12 cellular contexts compared by ENCODE assay signal in the genomic region with DNA sequence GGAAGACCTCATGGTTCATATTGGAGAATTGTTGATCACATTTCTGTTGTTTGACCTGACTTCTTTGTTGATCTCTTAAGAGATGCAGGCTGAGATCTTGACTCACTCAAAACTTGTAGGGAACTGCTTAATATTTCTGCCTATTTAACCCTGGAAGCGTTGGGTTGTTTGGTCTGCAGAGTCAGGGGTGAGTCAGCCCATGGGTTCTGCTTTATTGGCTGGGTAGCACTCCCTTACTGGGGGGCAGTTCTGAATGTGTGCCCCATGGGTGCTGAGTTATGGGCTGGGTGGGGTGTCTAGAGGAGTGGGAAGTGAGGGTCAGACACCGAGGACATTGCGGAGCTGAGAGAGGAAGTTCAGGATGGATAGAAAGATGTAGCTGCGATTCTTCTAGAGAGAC.
DNase-seq lines count a peak whose midpoint lies in the region; ATAC-seq, FAIRE-seq and TF ChIP-seq lines count a peak whose summit lies in the region.
"Had no signal": no experiment of that assay in that cellular context is flagged by ENCODE, and none has a peak within 500 bp of the region (broad histone marks: within the 10 kb centered on the region; RNA-seq: fewer than 3 reads in every experiment).

No MANE protein-coding gene starts in this region.

- in situ Hi-C loops in astrocyte of the spinal cord (cut with HindIII; ENCODE audit: low sequenced_read_pairs), result no loop called here

- no peak for FAIRE-seq in H54 (lab: Jason Lieb, UNC)
- FAIRE-seq: G401.6 had no signal

- H3K27me3 Mint-ChIP-seq in immature natural killer cell (ENCODE audit: low read depth in 3 of 3), result peaks cover 0 to 2% (median 2%) of the 10 kb centered on the region in 3 donors
- no peaks in the 10 kb centered on the region for H3K27me3 Mint-ChIP-seq in stimulated activated naive CD8-positive, alpha-beta T cell treated with anti-CD3 and anti-CD28 coated beads, Interleukin-15, amount 100 ng/mL, for 72 hours

- TF ChIP-seq CTCF in astrocyte of the spinal cord (IDR thresholded peaks at IDR 0.05; ENCODE audit: low read depth, low read length), result no peak

- DNase-seq in H54 (ENCODE audit: insufficient read length, low spot score) (peak; percentile 19), astrocyte of the spinal cord (ENCODE audit: low read depth, low spot score) (peak; percentile 35), immature natural killer cell (no peak), T1000 (lab: John Stamatoyannopoulos, UW) (no peak), islet precursor cell (no peak), GM19238 (ENCODE audit: insufficient read length, low spot score) (no peak), COLO829 (ENCODE audit: low spot score) (no peak)
- DNase-seq in stimulated activated naive CD8-positive, alpha-beta T cell treated with anti-CD3 and anti-CD28 coated beads, Interleukin-15, amount 100 ng/mL, for 72 hours, result no peak
- DNase-seq: activated naive CD4-positive, alpha-beta T cell treated with anti-CD3 and anti-CD28 coated beads, Interleukin-2, amount 50 U/mL, for 16 hours; erythroblast; NK-92 treated with Interleukin-12 subunit alpha and Interleukin-12 subunit beta, amount 100 ng/mL, for 24 hours had no signal

- TF ChIP-seq POLR2A in H54 (IDR thresholded peaks at IDR 0.05; ENCODE audit: low read depth, low read length), result no peak

- peaks cover 0 to 1% (median 0%) of the 10 kb centered on the region in 6 donors for H3K9me3 Mint-ChIP-seq in immature natural killer cell
- H3K9me3 Mint-ChIP-seq in stimulated activated naive CD8-positive, alpha-beta T cell treated with anti-CD3 and anti-CD28 coated beads, Interleukin-15, amount 100 ng/mL, for 72 hours, result no peaks in the 10 kb centered on the region

- H3K4me1 Mint-ChIP-seq in immature natural killer cell, result peaks cover 39 to 83% of the 10 kb centered on the region in 2 donors
- H3K4me1 Mint-ChIP-seq in stimulated activated naive CD8-positive, alpha-beta T cell treated with anti-CD3 and anti-CD28 coated beads, Interleukin-15, amount 100 ng/mL, for 72 hours, result peaks cover 54% of the 10 kb centered on the region

- H3K27ac Mint-ChIP-seq in immature natural killer cell, result peak overlapping the region in 2 of 6 donors; percentile 7 to 53
- no peak overlapping the region for H3K27ac Mint-ChIP-seq in stimulated activated naive CD8-positive, alpha-beta T cell treated with anti-CD3 and anti-CD28 coated beads, Interleukin-15, amount 100 ng/mL, for 72 hours

- H3K4me3 Mint-ChIP-seq in immature natural killer cell, result peak overlapping the region in 3 of 5 donors; percentile 4 to 11 (median 4)
- peak overlapping the region in 1 of 2 donors; percentile 51 for H3K4me3 Mint-ChIP-seq in stimulated activated naive CD8-positive, alpha-beta T cell treated with anti-CD3 and anti-CD28 coated beads, Interleukin-15, amount 100 ng/mL, for 72 hours

- H3K4me3 ChIP-seq in astrocyte of the spinal cord (ENCODE audit: low read depth, low read length), result no peak overlapping the region

- peaks cover 0 to 9% (median 0%) of the 10 kb centered on the region in 3 donors for H3K36me3 Mint-ChIP-seq in immature natural killer cell

- ATAC-seq in stimulated activated naive CD8-positive, alpha-beta T cell treated with anti-CD3 and anti-CD28 coated beads, Interleukin-15, amount 100 ng/mL, for 72 hours, result peak; percentile 18

Comparison
In these comparisons a context has a peak if more than half of its experiments do, and no peak if none do; other contexts are left out.
1. DNase-seq: peak in H54 (single experiment) and astrocyte of the spinal cord (single experiment); none in immature natural killer cell (0 of 3), stimulated activated naive CD8-positive, alpha-beta T cell treated with anti-CD3 and anti-CD28 coated beads, Interleukin-15, amount 100 ng/mL, for 72 hours (0 of 2), T1000 (single experiment), islet precursor cell (single experiment), GM19238 (single experiment) and COLO829 (single experiment).